ENCODE assay signal across 8 cellular contexts in the genomic region with DNA sequence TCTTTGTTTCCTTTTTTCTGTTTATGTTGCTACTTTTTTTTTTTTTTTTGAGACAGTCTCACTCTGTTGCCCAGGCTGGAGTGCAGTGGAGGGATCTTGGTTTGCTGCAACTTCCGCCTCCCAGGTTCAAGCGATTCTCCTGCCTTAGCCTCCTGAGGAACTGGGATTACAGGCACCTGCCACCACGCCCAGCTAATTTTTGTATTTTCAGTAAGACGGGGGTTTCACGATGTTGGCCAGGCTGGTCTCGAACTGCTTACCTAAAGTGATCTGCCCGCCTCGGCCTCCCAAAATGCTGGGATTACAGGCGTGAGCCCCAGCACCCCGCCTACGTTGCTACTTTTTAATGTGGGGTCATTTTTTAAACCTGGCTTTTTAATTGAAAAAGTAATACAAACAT. TPM values are rescaled to one million over a fixed set of nuclear protein-coding genes. Genes with fewer than 3 reads are reported as not detected.
A peak's percentile ranks its signal among the peaks of the same experiment; 100 is the strongest.
DNase-seq lines count a peak whose midpoint lies in the region; ATAC-seq and TF ChIP-seq lines count a peak whose summit lies in the region.
"Not testable (repeated sequence)": the region's sequence is repeated elsewhere in the genome, so short reads cannot be mapped to it uniquely, and the experiment has no call there.

No MANE protein-coding gene starts in this region.

- BruUV-seq in HCT116 (replicated peaks; lab: Mats Ljungman, UMichigan) = not testable (repeated sequence)

- not testable (repeated sequence) for TF ChIP-seq EP300 in neural cell (conservative IDR thresholded peaks at IDR 0.05; ENCODE audit: poor library complexity, severe bottlenecking)

- RAD21 ChIA-PET in HCT116 (lab: Charles Lee; ENCODE audit: low non-redundant PET in 1 of 2, low total read pairs in 2 of 2, uncharacterized antibody in 2 of 2, unreplicated experiment in 2 of 2) = not testable (repeated sequence)

- H3K4me3 ChIP-seq in AG09309 (ENCODE audit: control insufficient read depth, low read depth, low read length) (peak overlapping the region; percentile 91), HCT116 (replicated peaks in 1 of 2; ENCODE audit: low read depth in 1 of 2, low read length in 2 of 2) (peak overlapping the region; percentile 72 to 93), RWPE2 (ENCODE audit: severe bottlenecking) (peak overlapping the region; percentile 86), iPS-18c (ENCODE audit: insufficient read depth, low read depth, low read length) (peak overlapping the region; percentile 85; the same call in 1 of the 2 replicates), neural cell (ENCODE audit: low read length) (peak overlapping the region; percentile 99)
- H3K4me3 ChIP-seq in effector memory CD4-positive, alpha-beta T cell (ENCODE audit: insufficient read depth, low read depth, low read length, poor library complexity, severe bottlenecking) = peak overlapping the region; percentile 96

- H3K9me3 ChIP-seq in HCT116 (ENCODE audit: control insufficient read depth in 1 of 2, insufficient read depth in 1 of 2, low read depth in 1 of 2, low read length in 2 of 2); RWPE2 (ENCODE audit: severe bottlenecking); effector memory CD4-positive, alpha-beta T cell (ENCODE audit: control insufficient read depth, low read length); iPS-18c (ENCODE audit: control insufficient read depth, insufficient read depth, low read length); neural cell (ENCODE audit: low read length): not testable (repeated sequence)

- H3K9me3 Mint-ChIP-seq in activated naive CD4-positive, alpha-beta T cell treated with anti-CD3 and anti-CD28 coated beads, Interleukin-2, amount 50 U/mL, for 24 hours; stimulated activated naive CD8-positive, alpha-beta T cell treated with anti-CD3 and anti-CD28 coated beads, Interleukin-15, Interleukin-2, amounts not matched to agents 100 ng/mL and 50 ng/mL, for 24 hours: not testable (repeated sequence)

- peak overlapping the region; percentile 93 for H3K9ac ChIP-seq in HCT116 (ENCODE audit: low read length)
- H3K9ac ChIP-seq in neural cell (ENCODE audit: low read length) = peak overlapping the region; percentile 80

- H3K9me2 ChIP-seq in HCT116 (ENCODE audit: insufficient read depth); neural cell (ENCODE audit: insufficient read depth, low read length): not testable (repeated sequence)

- POLR2A ChIA-PET in HCT116 (lab: Charles Lee) = interaction anchor here (1.6 kb wide), 1 partner anchor 44 kb away, joined by 9 read pairs; no protein-coding TSS in a partner anchor

- not testable (repeated sequence) for TF ChIP-seq RAD21 in HCT116 (IDR thresholded peaks at IDR 0.05; ENCODE audit: low read depth); neural cell (conservative IDR thresholded peaks at IDR 0.05)

- not testable (repeated sequence) for H3K27me3 ChIP-seq in HCT116 (ENCODE audit: insufficient read depth, low read length); RWPE2 (ENCODE audit: insufficient read depth, poor library complexity, severe bottlenecking); effector memory CD4-positive, alpha-beta T cell (replicated peaks; ENCODE audit: control insufficient read depth, insufficient read depth, low read length, poor library complexity, severe bottlenecking); neural cell (ENCODE audit: insufficient read depth, low read depth, low read length)

- TF ChIP-seq CTCF in AG09309 (IDR thresholded peaks at IDR 0.05; ENCODE audit: control insufficient read depth, insufficient read depth, low read depth, low read length, missing control alignments); HCT116 (IDR thresholded peaks at IDR 0.05 in 2 of 3, conservative IDR thresholded peaks at IDR 0.05 in 1 of 3; ENCODE audit: borderline replicate concordance in 1 of 3, insufficient read depth in 1 of 3, low read depth in 2 of 3, low read length in 2 of 3); RWPE2 (IDR thresholded peaks at IDR 0.05; ENCODE audit: poor library complexity, severe bottlenecking); neural cell (IDR thresholded peaks at IDR 0.05; ENCODE audit: poor library complexity, severe bottlenecking): not testable (repeated sequence)

- H3K79me2 ChIP-seq in HCT116 (ENCODE audit: insufficient read depth, low read length) (peaks cover 42% of the 10 kb centered on the region), neural cell (replicated peaks; ENCODE audit: insufficient read depth, low read length) (peaks cover 28% of the 10 kb centered on the region)

- not testable (repeated sequence) for DNase-seq in AG09309 (ENCODE audit: low read depth); HCT116 (ENCODE audit: low read depth, low spot score); RWPE2 (ENCODE audit: low spot score); effector memory CD4-positive, alpha-beta T cell

- peaks cover 73% of the 10 kb centered on the region for H3K4me1 Mint-ChIP-seq in activated naive CD4-positive, alpha-beta T cell treated with anti-CD3 and anti-CD28 coated beads, Interleukin-2, amount 50 U/mL, for 24 hours
- H3K4me1 Mint-ChIP-seq in stimulated activated naive CD8-positive, alpha-beta T cell treated with anti-CD3 and anti-CD28 coated beads, Interleukin-15, Interleukin-2, amounts not matched to agents 100 ng/mL and 50 ng/mL, for 24 hours (ENCODE audit: low read depth) = peaks cover 59% of the 10 kb centered on the region

- CTCF ChIA-PET in HCT116 (lab: Charles Lee) = not testable (repeated sequence)

- H2AFZ ChIP-seq in HCT116 (ENCODE audit: low read depth, low read length, poor library complexity, severe bottlenecking); neural cell (ENCODE audit: low read depth, low read length): not testable (repeated sequence)

- H3K4me3 Mint-ChIP-seq in activated naive CD4-positive, alpha-beta T cell treated with anti-CD3 and anti-CD28 coated beads, Interleukin-2, amount 50 U/mL, for 24 hours = peak overlapping the region; percentile 98
- peak overlapping the region; percentile 96 for H3K4me3 Mint-ChIP-seq in stimulated activated naive CD8-positive, alpha-beta T cell treated with anti-CD3 and anti-CD28 coated beads, Interleukin-15, Interleukin-2, amounts not matched to agents 100 ng/mL and 50 ng/mL, for 24 hours

- not testable (repeated sequence) for H3K36me3 Mint-ChIP-seq in activated naive CD4-positive, alpha-beta T cell treated with anti-CD3 and anti-CD28 coated beads, Interleukin-2, amount 50 U/mL, for 24 hours; stimulated activated naive CD8-positive, alpha-beta T cell treated with anti-CD3 and anti-CD28 coated beads, Interleukin-15, Interleukin-2, amounts not matched to agents 100 ng/mL and 50 ng/mL, for 24 hours (ENCODE audit: low read depth)

- intact Hi-C loops in HCT116 (cut with micrococcal nuclease) = loop anchor here (2.0 kb wide), 1 partner anchor 87 kb away; no protein-coding TSS in a partner anchor

- not testable (repeated sequence) for TF ChIP-seq POLR2A in HCT116 (IDR thresholded peaks at IDR 0.05; ENCODE audit: borderline replicate concordance, extremely low read depth, insufficient read depth, insufficient read length)

- not testable (repeated sequence) for H4K20me1 ChIP-seq in HCT116 (ENCODE audit: insufficient read depth); neural cell (ENCODE audit: insufficient read depth)

- ATAC-seq in HCT116; RWPE2 (ENCODE audit: low read depth): not testable (repeated sequence)

- not testable (repeated sequence) for H3K36me3 ChIP-seq in HCT116 (ENCODE audit: control insufficient read depth in 1 of 2, insufficient read depth in 2 of 2, low read length in 2 of 2); RWPE2 (ENCODE audit: low read depth); effector memory CD4-positive, alpha-beta T cell (ENCODE audit: control insufficient read depth, insufficient read depth, low read length); neural cell (ENCODE audit: insufficient read depth, low read length)

- not testable (repeated sequence) for H3F3A ChIP-seq in neural cell (ENCODE audit: insufficient read depth, low read length, poor library complexity, severe bottlenecking)

- not testable (repeated sequence) for H3K27me3 Mint-ChIP-seq in activated naive CD4-positive, alpha-beta T cell treated with anti-CD3 and anti-CD28 coated beads, Interleukin-2, amount 50 U/mL, for 24 hours; stimulated activated naive CD8-positive, alpha-beta T cell treated with anti-CD3 and anti-CD28 coated beads, Interleukin-15, Interleukin-2, amounts not matched to agents 100 ng/mL and 50 ng/mL, for 24 hours

- H3K4me1 ChIP-seq in HCT116 (ENCODE audit: control insufficient read depth in 1 of 2, insufficient read depth in 2 of 2, low read length in 2 of 2) (peaks cover 33 to 46% of the 10 kb centered on the region in 2 experiments), RWPE2 (ENCODE audit: insufficient read depth, poor library complexity, severe bottlenecking) (peaks cover 20% of the 10 kb centered on the region)
- peaks cover 22% of the 10 kb centered on the region for H3K4me1 ChIP-seq in effector memory CD4-positive, alpha-beta T cell (ENCODE audit: control insufficient read depth, insufficient read depth, low read length, poor library complexity, severe bottlenecking)

- not testable (repeated sequence) for H3K27ac ChIP-seq in HCT116 (ENCODE audit: low read depth, low read length); neural cell (ENCODE audit: low read length)
- H3K27ac ChIP-seq in RWPE2 (ENCODE audit: poor library complexity, severe bottlenecking) = peak overlapping the region; percentile 79
- peak overlapping the region; percentile 87 for H3K27ac ChIP-seq in effector memory CD4-positive, alpha-beta T cell (ENCODE audit: insufficient read depth, low read length, poor library complexity, severe bottlenecking)

- peak overlapping the region; percentile 99 for H3K27ac Mint-ChIP-seq in activated naive CD4-positive, alpha-beta T cell treated with anti-CD3 and anti-CD28 coated beads, Interleukin-2, amount 50 U/mL, for 24 hours
- H3K27ac Mint-ChIP-seq in stimulated activated naive CD8-positive, alpha-beta T cell treated with anti-CD3 and anti-CD28 coated beads, Interleukin-15, Interleukin-2, amounts not matched to agents 100 ng/mL and 50 ng/mL, for 24 hours = peak overlapping the region; percentile 93

- peak overlapping the region; percentile 87 for H3K4me2 ChIP-seq in HCT116 (ENCODE audit: low read length)
- peak overlapping the region; percentile 86 for H3K4me2 ChIP-seq in neural cell (ENCODE audit: low read length)

RNA-seq across cellular contexts. Expression of a gene that starts 1.2 kb away (rescaled TPM):
- 25.5 TPM for total RNA-seq in HCT116 (2021; ENCODE audit: unreplicated experiment)
- polyA plus RNA-seq in HCT116 (2012) = 16.1 and 17.1 TPM in 2 replicates
- polyA plus RNA-seq in neural cell = 9.9 and 10.8 TPM in 2 replicates
- polyA minus RNA-seq in neural cell = 34.1 and 37.2 TPM in 2 replicates
